ENCODE assay signal across 22 cellular contexts in genomic region chr13:42696191-42696590, GRCh38.
DNase-seq lines count a peak whose midpoint lies in the region; ATAC-seq and TF ChIP-seq lines count a peak whose summit lies in the region.
"Had no signal": no experiment of that assay in that cellular context is flagged by ENCODE, and none has a peak within 500 bp of the region (broad histone marks: within the 10 kb centered on the region; RNA-seq: fewer than 3 reads in every experiment).

No MANE protein-coding gene starts in this region.

- H3K4me3 Mint-ChIP-seq in HFFc6 = no peak overlapping the region
- H3K4me3 Mint-ChIP-seq: CD4-positive, alpha-beta T cell; natural killer cell; T-helper 1 cell treated with Interleukin-12 subunit alpha and Interleukin-12 subunit beta and Interleukin-4 antibody, amounts not matched to agents 30 μg/mL and 1 μg/mL, for 36 hours had no signal

- H3K9ac ChIP-seq in smooth muscle cell (ENCODE audit: low read depth) = no peak overlapping the region

- H3K4me1 Mint-ChIP-seq in HFFc6 (ENCODE audit: low read depth) = peaks cover 11% of the 10 kb centered on the region

- peak; percentile 99 for ATAC-seq in RWPE2 (ENCODE audit: low read depth)
- ATAC-seq in esophagus mucosa = peak; percentile 98
- ATAC-seq in HG03095 (IDR thresholded peaks at IDR 0.05; ENCODE audit: unreplicated experiment) = no peak
- ATAC-seq in HG03097 (IDR thresholded peaks at IDR 0.05; ENCODE audit: low FRiP score, unreplicated experiment) = no peak
- ATAC-seq: activated naive CD4-positive, alpha-beta T cell treated with anti-CD3 and anti-CD28 coated beads, Interleukin-2, amount 50 U/mL, for 72 hours; K562; natural killer cell had no signal

- no peak for TF ChIP-seq CTCF in HFFc6 (IDR thresholded peaks at IDR 0.05)
- no peak for TF ChIP-seq CTCF in RWPE2 (IDR thresholded peaks at IDR 0.05; ENCODE audit: poor library complexity, severe bottlenecking)
- no peak for TF ChIP-seq CTCF in smooth muscle cell (IDR thresholded peaks at IDR 0.05; ENCODE audit: borderline replicate concordance, insufficient read depth, poor library complexity, severe bottlenecking)

- H3K4me1 ChIP-seq in RWPE2 (ENCODE audit: insufficient read depth, poor library complexity, severe bottlenecking) (peaks cover 10% of the 10 kb centered on the region), smooth muscle cell (ENCODE audit: low read depth) (no peaks in the 10 kb centered on the region)
- H3K4me1 ChIP-seq: Peyer's patch, tibial artery had no signal

- H4K20me1 ChIP-seq in smooth muscle cell (ENCODE audit: low read depth) = no peaks in the 10 kb centered on the region

- no peak overlapping the region for H3K4me3 ChIP-seq in RWPE2 (ENCODE audit: severe bottlenecking)
- no peak overlapping the region for H3K4me3 ChIP-seq in smooth muscle cell
- H3K4me3 ChIP-seq: K562, Peyer's patch, tibial artery had no signal

- no peak overlapping the region for H3K4me2 ChIP-seq in smooth muscle cell

- H3K36me3 Mint-ChIP-seq in HFFc6 (ENCODE audit: low read depth) = no peaks in the 10 kb centered on the region
- H3K36me3 Mint-ChIP-seq: activated naive CD4-positive, alpha-beta T cell treated with anti-CD3 and anti-CD28 coated beads, Interleukin-2, amount 50 U/mL, for 72 hours; natural killer cell had no signal

- peak; percentile 52 for DNase-seq in HFFc6
- DNase-seq in RWPE2 (ENCODE audit: low spot score) = peak; percentile 79
- DNase-seq in renal cortical epithelial cell (ENCODE audit: low read depth) = peak; percentile 27
- DNase-seq in DMS153 treated with DMSO at 0.1 percent for 48 hours (lab: John Stamatoyannopoulos, UW; ENCODE audit: unreplicated experiment) = no peak
- DNase-seq in smooth muscle cell (lab: John Stamatoyannopoulos, UW; ENCODE audit: unreplicated experiment) = no peak
- DNase-seq: activated CD4-positive, CD25-positive, alpha-beta regulatory T cell treated with anti-CD3 and anti-CD28 coated beads, Interleukin-2, amount 50 U/mL, for 72 hours; CD4-positive, alpha-beta T cell; erythroblast; GDM1; natural killer cell; NCI-H146; NCI-H524; Peyer's patch; stimulated activated CD4-positive, alpha-beta T cell treated with anti-CD3 and anti-CD28 coated beads, Interleukin-2, amount 100 ng/mL, for 24 hours; stimulated activated CD8-positive, alpha-beta memory T cell treated with anti-CD3 and anti-CD28 coated beads, Interleukin-4, amount 100 ng/mL, for 48 hours; tibial artery had no signal

- H3K27me3 Mint-ChIP-seq in HFFc6 (ENCODE audit: insufficient read depth) = peaks cover 17% of the 10 kb centered on the region

- no peaks in the 10 kb centered on the region for H3F3A ChIP-seq in smooth muscle cell (ENCODE audit: low read depth)

- WGBS in smooth muscle cell (ENCODE audit: low lambda C conversion rate) = 10% methylated on average over 4 of the region's 4 CpGs

- no peaks in the 10 kb centered on the region for H3K27me3 ChIP-seq in RWPE2 (ENCODE audit: insufficient read depth, poor library complexity, severe bottlenecking)
- H3K27me3 ChIP-seq in smooth muscle cell (ENCODE audit: low read depth) = no peaks in the 10 kb centered on the region
- H3K27me3 ChIP-seq: Peyer's patch, tibial artery had no signal

- H3K9me3 Mint-ChIP-seq in HFFc6 = peaks cover 4% of the 10 kb centered on the region; the same call in 1 of the 2 replicates
- H3K9me3 Mint-ChIP-seq: CD4-positive, alpha-beta T cell; T-helper 1 cell treated with Interleukin-12 subunit alpha and Interleukin-12 subunit beta and Interleukin-4 antibody, amounts not matched to agents 30 μg/mL and 1 μg/mL, for 36 hours had no signal

- no peak overlapping the region for H3K27ac Mint-ChIP-seq in HFFc6
- H3K27ac Mint-ChIP-seq: activated naive CD4-positive, alpha-beta T cell treated with anti-CD3 and anti-CD28 coated beads, Interleukin-2, amount 50 U/mL, for 72 hours; CD4-positive, alpha-beta T cell; natural killer cell; T-helper 1 cell treated with Interleukin-12 subunit alpha and Interleukin-12 subunit beta and Interleukin-4 antibody, amounts not matched to agents 30 μg/mL and 1 μg/mL, for 36 hours had no signal

- H3K36me3 ChIP-seq in RWPE2 (ENCODE audit: low read depth) (no peaks in the 10 kb centered on the region), smooth muscle cell (ENCODE audit: low read depth) (no peaks in the 10 kb centered on the region)
- H3K36me3 ChIP-seq: Peyer's patch, tibial artery had no signal

- H3K27ac ChIP-seq in RWPE2 (ENCODE audit: poor library complexity, severe bottlenecking) (peak overlapping the region; percentile 20), smooth muscle cell (ENCODE audit: low read depth) (no peak overlapping the region)
- H3K27ac ChIP-seq: Peyer's patch, tibial artery had no signal

- H3K9me3 ChIP-seq in RWPE2 (ENCODE audit: severe bottlenecking) = no peaks in the 10 kb centered on the region
- H3K9me3 ChIP-seq in smooth muscle cell (replicated peaks; ENCODE audit: low read depth) = no peaks in the 10 kb centered on the region
- H3K9me3 ChIP-seq: Peyer's patch, tibial artery had no signal

- no peaks in the 10 kb centered on the region for H3K79me2 ChIP-seq in smooth muscle cell (ENCODE audit: low read depth)

- no peak overlapping the region for H2AFZ ChIP-seq in smooth muscle cell (ENCODE audit: low read depth)

Comparison
In these comparisons a context has a peak if more than half of its experiments do, and no peak if none do; other contexts are left out.
1. DNase-seq: peak in HFFc6 (single experiment), RWPE2 (single experiment) and renal cortical epithelial cell (single experiment); none in DMS153 treated with DMSO at 0.1 percent for 48 hours (single experiment) and smooth muscle cell (single experiment).
2. ATAC-seq: peak in RWPE2 (single experiment) and esophagus mucosa (single experiment); none in HG03095 (single experiment) and HG03097 (single experiment).